Comparison of ENCODE assay signal across 23 cellular contexts in the genomic region with DNA sequence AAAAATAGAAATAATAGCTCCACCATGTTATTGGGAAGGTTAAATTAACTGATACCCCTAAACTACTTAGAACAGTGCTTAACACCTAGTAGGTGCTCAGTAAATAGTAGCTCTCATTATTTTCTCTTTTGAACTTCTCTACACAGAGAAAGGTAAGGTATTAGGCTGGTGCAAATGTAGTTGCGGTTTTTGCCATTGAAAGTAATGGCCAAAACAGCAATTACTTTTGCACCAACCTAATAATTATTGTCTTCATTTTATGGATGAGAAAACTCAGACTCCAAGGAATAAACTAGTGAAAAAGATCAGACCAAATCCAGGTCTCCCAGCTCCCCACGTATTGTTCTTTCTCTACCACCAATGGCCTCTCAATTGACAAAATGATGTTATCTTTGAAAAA.
"Had no signal": no experiment of that assay in that cellular context is flagged by ENCODE, and none has a peak within 500 bp of the region (broad histone marks: within the 10 kb centered on the region; RNA-seq: fewer than 3 reads in every experiment).

No MANE protein-coding gene starts in this region.

- FAIRE-seq: colon, endothelial cell of umbilical vein, frontal cortex, islet of Langerhans, keratinocyte had no signal

- ATAC-seq: foreskin keratinocyte, gastroesophageal sphincter, heart left ventricle, left cardiac atrium, left lung, left ventricle myocardium superior, lower lobe of right lung, mucosa of descending colon had no signal

- H3K27me3 ChIP-seq: esophagus muscularis mucosa, gastroesophageal sphincter, left lung had no signal

- H2AFZ ChIP-seq: hepatocyte had no signal

- H3K4me2 ChIP-seq: hepatocyte had no signal

- H3K9me3 ChIP-seq: esophagus muscularis mucosa, gastroesophageal sphincter, heart left ventricle, left lung, lower lobe of right lung, mucosa of descending colon had no signal

- H3K36me3 ChIP-seq: esophagus muscularis mucosa, gastroesophageal sphincter, heart left ventricle, left lung, lower lobe of right lung had no signal

- H3K27ac ChIP-seq: coronary artery, dorsolateral prefrontal cortex, esophagus muscularis mucosa, foreskin keratinocyte, gastroesophageal sphincter, heart left ventricle, hepatocyte, left lung, lower lobe of right lung had no signal

- DNase-seq: dermis blood vessel endothelial cell; dorsolateral prefrontal cortex; effector CD4-positive, alpha-beta T cell; effector memory CD4-positive, alpha-beta T cell; foreskin keratinocyte; heart left ventricle; hypothalamus; left cardiac atrium; left lung; left ventricle myocardium superior; lower lobe of right lung; mesenchymal stem cell; mucosa of descending colon; naive B cell had no signal

- H3K4me1 ChIP-seq: esophagus muscularis mucosa, gastroesophageal sphincter, heart left ventricle, left lung, lower lobe of right lung had no signal

- H3K79me2 ChIP-seq: hepatocyte had no signal

- H3K4me3 ChIP-seq: coronary artery, dorsolateral prefrontal cortex, esophagus muscularis mucosa, gastroesophageal sphincter, heart left ventricle, hepatocyte, left lung, lower lobe of right lung, mucosa of descending colon had no signal
